In the genomic region with DNA sequence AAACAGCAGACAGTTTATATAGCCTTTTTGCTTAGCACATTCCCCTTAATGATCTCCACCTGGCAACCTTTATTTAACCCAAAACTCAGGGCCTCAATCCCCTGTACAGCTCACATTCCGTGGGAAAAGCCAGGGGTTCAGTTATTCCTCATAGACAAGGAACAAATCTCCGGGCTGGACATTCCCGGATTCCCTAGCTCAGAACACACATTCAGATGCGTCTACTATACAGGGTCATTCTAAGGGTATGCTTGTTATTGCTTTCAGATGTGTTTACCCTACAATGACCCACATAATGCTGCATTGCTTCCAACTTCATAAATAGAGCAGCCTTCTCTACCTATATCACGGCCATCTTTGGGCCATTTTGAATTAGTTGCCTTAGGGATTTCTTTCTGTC, we compare ENCODE assay signal across 17 cellular contexts.
DNase-seq lines count a peak whose midpoint lies in the region; ATAC-seq and TF ChIP-seq lines count a peak whose summit lies in the region.
"Had no signal": no experiment of that assay in that cellular context is flagged by ENCODE, and none has a peak within 500 bp of the region (broad histone marks: within the 10 kb centered on the region; RNA-seq: fewer than 3 reads in every experiment).

No MANE protein-coding gene starts in this region.

- no peaks in the 10 kb centered on the region for H3K36me3 ChIP-seq in fibroblast of lung (ENCODE audit: control insufficient read depth, insufficient read depth, low read length)

- peak overlapping the region; percentile 17 for H3K4me2 ChIP-seq in fibroblast of lung (ENCODE audit: extremely low read depth, insufficient read depth, low read length)

- H3K79me2 ChIP-seq in fibroblast of lung (ENCODE audit: control insufficient read depth, insufficient read depth, low read length) = no peaks in the 10 kb centered on the region

- no peaks in the 10 kb centered on the region for H3K4me1 ChIP-seq in fibroblast of lung (ENCODE audit: control insufficient read depth, extremely low read depth, insufficient read depth, low read length)

- no peak overlapping the region for H3K9ac ChIP-seq in fibroblast of lung (ENCODE audit: insufficient read depth, low read length)

- H3K27ac ChIP-seq in fibroblast of lung (ENCODE audit: insufficient read depth, low read length) = no peak overlapping the region

- no peaks in the 10 kb centered on the region for H3K9me3 ChIP-seq in fibroblast of lung (ENCODE audit: control insufficient read depth, insufficient read depth, low read depth, low read length)

- no peak overlapping the region for H3K4me3 Mint-ChIP-seq in mesothelial cell of epicardium
- H3K4me3 Mint-ChIP-seq in type B pancreatic cell = peak overlapping the region; percentile 3
- H3K4me3 Mint-ChIP-seq: CD8-positive, alpha-beta memory T cell; HFFc6 had no signal

- H3K36me3 Mint-ChIP-seq in mesothelial cell of epicardium (peaks cover 7% of the 10 kb centered on the region), type B pancreatic cell (no peaks in the 10 kb centered on the region)
- H3K36me3 Mint-ChIP-seq: CD8-positive, alpha-beta memory T cell had no signal

- peak overlapping the region; percentile 36 for H2AFZ ChIP-seq in fibroblast of lung (ENCODE audit: low read length)

- no peak for ATAC-seq in HG03521 (IDR thresholded peaks at IDR 0.05; ENCODE audit: unreplicated experiment)

- no peak overlapping the region for H3K4me3 ChIP-seq in fibroblast of lung (replicated peaks in 1 of 4; ENCODE audit: control extremely low read depth in 1 of 4, insufficient read depth in 1 of 4, low read depth in 3 of 4, low read length in 4 of 4)

- H3K27ac Mint-ChIP-seq in mesothelial cell of epicardium (peak overlapping the region; percentile 87), type B pancreatic cell (peak overlapping the region; percentile 33)
- H3K27ac Mint-ChIP-seq: CD8-positive, alpha-beta memory T cell; HFFc6 had no signal

- no peaks in the 10 kb centered on the region for H4K20me1 ChIP-seq in fibroblast of lung (ENCODE audit: control insufficient read depth, extremely low read depth, insufficient read depth, low read length)

- peaks cover 12% of the 10 kb centered on the region for H3K9me3 Mint-ChIP-seq in mesothelial cell of epicardium
- no peaks in the 10 kb centered on the region for H3K9me3 Mint-ChIP-seq in type B pancreatic cell
- H3K9me3 Mint-ChIP-seq: CD8-positive, alpha-beta memory T cell; HFFc6 had no signal

- H3K27me3 ChIP-seq in fibroblast of lung (ENCODE audit: control insufficient read depth, insufficient read depth, low read length) = no peaks in the 10 kb centered on the region

- TF ChIP-seq CTCF in fibroblast of lung (conservative IDR thresholded peaks at IDR 0.05 in 1 of 2, IDR thresholded peaks at IDR 0.05 in 1 of 2; ENCODE audit: low read depth in 1 of 2, low read length in 2 of 2) (no peak), mesothelial cell of epicardium (IDR thresholded peaks at IDR 0.05; ENCODE audit: unreplicated experiment) (no peak), type B pancreatic cell (conservative IDR thresholded peaks at IDR 0.05) (no peak)

- H3K27me3 Mint-ChIP-seq in mesothelial cell of epicardium (ENCODE audit: low read depth) (no peaks in the 10 kb centered on the region), type B pancreatic cell (no peaks in the 10 kb centered on the region)
- H3K27me3 Mint-ChIP-seq: CD8-positive, alpha-beta memory T cell had no signal

- H3K4me1 Mint-ChIP-seq in mesothelial cell of epicardium (peaks cover 36% of the 10 kb centered on the region), type B pancreatic cell (ENCODE audit: unreplicated experiment) (peaks cover 16% of the 10 kb centered on the region)
- H3K4me1 Mint-ChIP-seq: CD8-positive, alpha-beta memory T cell had no signal

- DNase-seq in SK-N-DZ (ENCODE audit: low spot score) (peak; percentile 11), fibroblast of lung (ENCODE audit: low read depth in 2 of 2) (peak in 1 of 2 donors; percentile 48), mesothelial cell of epicardium (ENCODE audit: low spot score in 2 of 2, unreplicated experiment in 2 of 2) (no peak), type B pancreatic cell (ENCODE audit: extremely low spot score, unreplicated experiment) (no peak), LoVo (ENCODE audit: low spot score) (no peak), NCI-H2227 treated with DMSO at 0.1 percent for 48 hours (lab: John Stamatoyannopoulos, UW) (no peak)
- DNase-seq: ACHN; C1 segment of cervical spinal cord; CD8-positive, alpha-beta memory T cell; DND-41; HFFc6; NCI-H1105 treated with DMSO at 0.1 percent for 48 hours; NCI-H1694; NCI-H2081 treated with DMSO at 0.1 percent for 48 hours; NCI-H510A treated with DMSO at 0.1 percent for 48 hours; SHP77 had no signal
